Comparison of ENCODE assay signal across 8 cellular contexts in genomic region chr22:40818747-40819662, GRCh38. TPM values are rescaled to one million over a fixed set of nuclear protein-coding genes. Genes with fewer than 3 reads are reported as not detected.
DNase-seq lines count a peak whose midpoint lies in the region; ATAC-seq and TF ChIP-seq lines count a peak whose summit lies in the region.

Gene SLC25A17, minus strand, starts transcription at chr22:40819346. Its CDS starts 98 bp downstream, at chr22:40819248.

- no peaks in the 10 kb centered on the region for H3K27me3 Mint-ChIP-seq in CD4-positive, alpha-beta T cell

- H3K4me3 ChIP-seq in HUES64 (ENCODE audit: low read length): peak within 1 kb of the TSS; percentile 93
- H3K4me3 ChIP-seq in NT2/D1 (ENCODE audit: insufficient read length, low read depth): peak within 1 kb of the TSS; percentile 91

- intact Hi-C loops in CD4-positive, alpha-beta T cell (cut with DNase I, micrococcal nuclease): loop anchor here (1.0 to 2.0 kb wide), 4 partner anchors 38 to 272 kb away; partner anchors contain the start of genes XPNPEP3 (in 2 of the 2), MRTFA (in 1 of the 2) and ST13 (in 1 of the 2)

- peak within 1 kb of the TSS; percentile 94 for H3K27ac Mint-ChIP-seq in CD4-positive, alpha-beta T cell

- H3K27ac ChIP-seq in CD4-positive, alpha-beta T cell (ENCODE audit: low read depth, low read length): peak within 1 kb of the TSS; percentile 61
- H3K27ac ChIP-seq in HUES64 (ENCODE audit: low read depth, low read length): peak within 1 kb of the TSS; percentile 85

- peak within 1 kb of the TSS; percentile 83 for H3K9ac ChIP-seq in HUES64 (ENCODE audit: low read depth, low read length)
- peak within 1 kb of the TSS; percentile 94 for H3K9ac ChIP-seq in NT2/D1 (ENCODE audit: insufficient read length, low read depth)

- peaks cover 18% of the 10 kb centered on the region for H3K36me3 Mint-ChIP-seq in CD4-positive, alpha-beta T cell (ENCODE audit: low read depth)

- H3K4me1 ChIP-seq in HUES64 (ENCODE audit: insufficient read depth, low read length) (peaks cover 15% of the 10 kb centered on the region; the same call in 1 of the 2 replicates), NT2/D1 (ENCODE audit: insufficient read depth, insufficient read length) (peaks cover 2% of the 10 kb centered on the region)

- no peaks in the 10 kb centered on the region for H3K9me3 Mint-ChIP-seq in CD4-positive, alpha-beta T cell

- H3K9me3 ChIP-seq in CD4-positive, alpha-beta T cell (ENCODE audit: control insufficient read depth, low read length): no peaks in the 10 kb centered on the region
- no peaks in the 10 kb centered on the region for H3K9me3 ChIP-seq in HUES64 (ENCODE audit: insufficient read depth, low read depth, low read length)
- no peaks in the 10 kb centered on the region for H3K9me3 ChIP-seq in NT2/D1 (ENCODE audit: insufficient read depth, low read length)

- H3K36me3 ChIP-seq in HUES64 (ENCODE audit: insufficient read depth, low read length): peaks cover 30% of the 10 kb centered on the region
- peaks cover 8% of the 10 kb centered on the region for H3K36me3 ChIP-seq in NT2/D1 (ENCODE audit: insufficient read depth, insufficient read length, low read length)

- peaks cover 45% of the 10 kb centered on the region for H3K4me1 Mint-ChIP-seq in CD4-positive, alpha-beta T cell (ENCODE audit: low read depth)

- TF ChIP-seq CTCF in CD4-positive, alpha-beta T cell (IDR thresholded peaks at IDR 0.05): peak; percentile 2

- no peaks in the 10 kb centered on the region for H3K27me3 ChIP-seq in CD4-positive, alpha-beta T cell (ENCODE audit: control insufficient read depth, insufficient read depth, low read length)
- H3K27me3 ChIP-seq in HUES64 (ENCODE audit: insufficient read depth, low read length) (no peaks in the 10 kb centered on the region), NT2/D1 (ENCODE audit: insufficient read depth, insufficient read length) (no peaks in the 10 kb centered on the region)

- 1% methylated on average over 55 of the region's 61 CpGs for WGBS in HUES64

- POLR2A ChIA-PET in CD4-positive, alpha-beta T cell (lab: Charles Lee): interaction anchor here (0.6 to 1.9 kb wide), 11 partner anchors 16 to 982 kb away, joined by 3 to 11 read pairs (median 3); partner anchors contain the start of genes CCDC134, EP300, ST13 and XPNPEP3

- CTCF ChIA-PET in CD4-positive, alpha-beta T cell (lab: Charles Lee): interaction anchor here (0.6 to 1.6 kb wide), 11 partner anchors 13 to 145 kb away, joined by 3 to 5 read pairs (median 3); partner anchors contain the start of genes ST13 and XPNPEP3

- peak; percentile 89 for ATAC-seq in CD4-positive, alpha-beta T cell (ENCODE audit: poor library complexity)
- ATAC-seq in GM19463 (IDR thresholded peaks at IDR 0.05; ENCODE audit: unreplicated experiment): peak; percentile 88

- DNase-seq in CD4-positive, alpha-beta T cell: peak; percentile 78 to 89 (median 82)
- DNase-seq in NT2/D1 (ENCODE audit: low read depth, low spot score) (peak; percentile 64), epidermal melanocyte (ENCODE audit: insufficient read length, low spot score) (peak; percentile 89), midbrain (lab: John Stamatoyannopoulos, UW) (peak; percentile 92)
- DNase-seq in activated CD8-positive, alpha-beta memory T cell treated with anti-CD3 and anti-CD28 coated beads, Interleukin-2, amount 50 U/mL, for 24 hours (ENCODE audit: extremely low read depth): peak; percentile 65
- DNase-seq in stimulated activated CD8-positive, alpha-beta memory T cell treated with anti-CD3 and anti-CD28 coated beads, Interleukin-15, amount 100 ng/mL, for 48 hours (ENCODE audit: low read depth in 2 of 2): peak; percentile 79 to 81

- H3K4me3 Mint-ChIP-seq in CD4-positive, alpha-beta T cell: peak within 1 kb of the TSS; percentile 99

RNA-seq across cellular contexts. Expression of gene SLC25A17, which starts in this region (rescaled TPM):
- total RNA-seq in CD4-positive, alpha-beta T cell: 1 to 10 TPM; 2.8 to 4.0 TPM
- polyA plus RNA-seq in HUES64 (2013, experiment 1 of 2): 29.0 TPM
- polyA plus RNA-seq in HUES64 (2013, experiment 2 of 2): 23.7 TPM

Comparison
In these comparisons a context has a peak if more than half of its experiments do, and no peak if none do; other contexts are left out.
1. Peak in every context shown above with its lines: DNase-seq, ATAC-seq, H3K4me3 ChIP-seq and H3K27ac ChIP-seq.